Comparison of ENCODE assay signal across 8 cellular contexts in genomic region chr6:14117158-14118090, GRCh38. TPM values are rescaled to one million over a fixed set of nuclear protein-coding genes. Genes with fewer than 3 reads are reported as not detected.
DNase-seq lines count a peak whose midpoint lies in the region; ATAC-seq and FAIRE-seq lines count a peak whose summit lies in the region.

A gene with protein sequence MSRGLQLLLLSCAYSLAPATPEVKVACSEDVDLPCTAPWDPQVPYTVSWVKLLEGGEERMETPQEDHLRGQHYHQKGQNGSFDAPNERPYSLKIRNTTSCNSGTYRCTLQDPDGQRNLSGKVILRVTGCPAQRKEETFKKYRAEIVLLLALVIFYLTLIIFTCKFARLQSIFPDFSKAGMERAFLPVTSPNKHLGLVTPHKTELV (plus strand): TSS chr6:14117772. CDS start chr6:14117812, 40 bp downstream.

- H2BK5ac ChIP-seq in mesenchymal stem cell (ENCODE audit: low read depth, low read length, poor library complexity, severe bottlenecking): no peak within 1 kb of the TSS

- H3K23ac ChIP-seq in mesenchymal stem cell (ENCODE audit: low read length in 2 of 2): peak within 1 kb of the TSS in 1 of 2 experiments; percentile 26

- CTCF ChIA-PET in activated CD4-positive, alpha-beta memory T cell treated with anti-CD3 and anti-CD28 coated beads, Interleukin-2, amount 10 ng/mL, durations not matched to agents 7 days and 5 days (lab: Charles Lee): interaction anchor here (0.6 kb wide), 1 partner anchor 323 kb away, joined by 4 read pairs; no protein-coding TSS in a partner anchor

- H3K4me3 Mint-ChIP-seq in activated CD4-positive, alpha-beta memory T cell treated with anti-CD3 and anti-CD28 coated beads, Interleukin-2, amount 10 ng/mL, durations not matched to agents 7 days and 5 days: peak within 1 kb of the TSS; percentile 89

- peak within 1 kb of the TSS; percentile 45 for H4K91ac ChIP-seq in mesenchymal stem cell (ENCODE audit: low read length)

- H3K9me3 ChIP-seq in mesenchymal stem cell (ENCODE audit: control insufficient read depth, low read length): no peaks in the 10 kb centered on the region

- peak; percentile 62 for ATAC-seq in HG02981 (IDR thresholded peaks at IDR 0.05; ENCODE audit: unreplicated experiment)

- no peaks in the 10 kb centered on the region for H3K9me3 Mint-ChIP-seq in activated CD4-positive, alpha-beta memory T cell treated with anti-CD3 and anti-CD28 coated beads, Interleukin-2, amount 10 ng/mL, durations not matched to agents 7 days and 5 days

- H3K14ac ChIP-seq in mesenchymal stem cell (ENCODE audit: low read length in 2 of 2): peak within 1 kb of the TSS in 1 of 2 experiments; percentile 81

- no peak within 1 kb of the TSS for H2BK120ac ChIP-seq in mesenchymal stem cell (ENCODE audit: low read depth, low read length)

- peaks cover 5% of the 10 kb centered on the region for H3K4me1 ChIP-seq in ACC112 (ENCODE audit: control insufficient read depth, insufficient read depth, low read length, unreplicated experiment)
- H3K4me1 ChIP-seq in mesenchymal stem cell (ENCODE audit: control insufficient read depth, insufficient read depth, low read depth, low read length): peaks cover 7% of the 10 kb centered on the region

- no peaks in the 10 kb centered on the region for H3K36me3 ChIP-seq in ACC112 (ENCODE audit: insufficient read depth, low read length)
- H3K36me3 ChIP-seq in mesenchymal stem cell (ENCODE audit: control insufficient read depth in 1 of 2, insufficient read depth in 2 of 2, low read depth in 1 of 2, low read length in 2 of 2): no peaks in the 10 kb centered on the region

- H3K18ac ChIP-seq in mesenchymal stem cell (ENCODE audit: low read depth in 1 of 2, low read length in 2 of 2): peak within 1 kb of the TSS; percentile 72 to 81

- H3K27me3 ChIP-seq in ACC112 (ENCODE audit: insufficient read depth, low read length) (no peaks in the 10 kb centered on the region), mesenchymal stem cell (ENCODE audit: control insufficient read depth in 1 of 2, insufficient read depth in 1 of 2, low read length in 2 of 2) (no peaks in the 10 kb centered on the region)

- H3K79me1 ChIP-seq in mesenchymal stem cell (replicated peaks; ENCODE audit: low read length, poor library complexity, severe bottlenecking): no peaks in the 10 kb centered on the region

- H4K8ac ChIP-seq in mesenchymal stem cell (ENCODE audit: low read length): peak within 1 kb of the TSS; percentile 77

- peaks cover 27% of the 10 kb centered on the region for H3K27me3 Mint-ChIP-seq in activated CD4-positive, alpha-beta memory T cell treated with anti-CD3 and anti-CD28 coated beads, Interleukin-2, amount 10 ng/mL, durations not matched to agents 7 days and 5 days

- H3K27ac Mint-ChIP-seq in activated CD4-positive, alpha-beta memory T cell treated with anti-CD3 and anti-CD28 coated beads, Interleukin-2, amount 10 ng/mL, durations not matched to agents 7 days and 5 days: peak within 1 kb of the TSS; percentile 72

- H3K4me1 Mint-ChIP-seq in activated CD4-positive, alpha-beta memory T cell treated with anti-CD3 and anti-CD28 coated beads, Interleukin-2, amount 10 ng/mL, durations not matched to agents 7 days and 5 days: peaks cover 34% of the 10 kb centered on the region

- 2% methylated on average over 63 of the region's 106 CpGs for WGBS in mesenchymal stem cell

- no peak within 1 kb of the TSS for H3K27ac ChIP-seq in ACC112 (ENCODE audit: low read depth, low read length)
- no peak within 1 kb of the TSS for H3K27ac ChIP-seq in mesenchymal stem cell (ENCODE audit: low read length, poor library complexity, severe bottlenecking)

- peak within 1 kb of the TSS; percentile 95 for H3K9ac ChIP-seq in mesenchymal stem cell (ENCODE audit: low read length)

- DNase-seq in GM18507 (ENCODE audit: extremely low spot score, insufficient read length, low read depth) (peak; percentile 85), NCI-H526 treated with DMSO at 0.1 percent for 48 hours (lab: John Stamatoyannopoulos, UW) (peak; percentile 43), mesenchymal stem cell (peak; percentile 75)
- peak; percentile 82 for DNase-seq in activated CD4-positive, alpha-beta memory T cell treated with anti-CD3 and anti-CD28 coated beads, Interleukin-2, amount 10 ng/mL, durations not matched to agents 7 days and 5 days
- peak; percentile 80 for DNase-seq in effector CD4-positive, alpha-beta T cell
- DNase-seq in stimulated activated CD8-positive, alpha-beta memory T cell treated with anti-CD3 and anti-CD28 coated beads, Interleukin-15, amount 100 ng/mL, for 1 hour (ENCODE audit: low read depth): peak; percentile 57

- H2AK5ac ChIP-seq in mesenchymal stem cell (ENCODE audit: low read length, severe bottlenecking): no peak within 1 kb of the TSS

- peak within 1 kb of the TSS; percentile 92 for H2AFZ ChIP-seq in ACC112 (ENCODE audit: low read length, unreplicated experiment)
- H2AFZ ChIP-seq in mesenchymal stem cell (ENCODE audit: low read depth, low read length): peak within 1 kb of the TSS; percentile 97

- H3K4me3 ChIP-seq in ACC112 (ENCODE audit: low read depth, low read length) (peak within 1 kb of the TSS; percentile 81), mesenchymal stem cell (ENCODE audit: insufficient read depth in 1 of 2, low read depth in 1 of 2, low read length in 2 of 2) (peak within 1 kb of the TSS; percentile 91 to 92)

- H3K79me2 ChIP-seq in ACC112 (ENCODE audit: control insufficient read depth, insufficient read depth, low read length, unreplicated experiment): no peaks in the 10 kb centered on the region

- H3K36me3 Mint-ChIP-seq in activated CD4-positive, alpha-beta memory T cell treated with anti-CD3 and anti-CD28 coated beads, Interleukin-2, amount 10 ng/mL, durations not matched to agents 7 days and 5 days (ENCODE audit: low read depth): peaks cover 19% of the 10 kb centered on the region

- H2BK12ac ChIP-seq in mesenchymal stem cell (ENCODE audit: low read length in 2 of 2): peak within 1 kb of the TSS in 1 of 2 experiments; percentile 71

- peak within 1 kb of the TSS in 1 of 2 experiments; percentile 11 for H3K4ac ChIP-seq in mesenchymal stem cell (ENCODE audit: low read depth in 1 of 2, low read length in 2 of 2)

- peak within 1 kb of the TSS; percentile 96 for H2BK15ac ChIP-seq in mesenchymal stem cell (ENCODE audit: low read depth, poor library complexity, severe bottlenecking)

- H3K4me2 ChIP-seq in mesenchymal stem cell (ENCODE audit: low read length, poor library complexity, severe bottlenecking): peak within 1 kb of the TSS; percentile 99

- POLR2A ChIA-PET in activated CD4-positive, alpha-beta memory T cell treated with anti-CD3 and anti-CD28 coated beads, Interleukin-2, amount 10 ng/mL, durations not matched to agents 7 days and 5 days (lab: Charles Lee): interaction anchor here (0.7 to 1.3 kb wide), 2 partner anchors 9 to 13 kb away, joined by 3 to 4 read pairs; no protein-coding TSS in a partner anchor

- FAIRE-seq in GM18507 (lab: Jason Lieb, UNC): peak; percentile 56

RNA-seq across cellular contexts. Expression of the gene that starts here (rescaled TPM):
- total RNA-seq in activated CD4-positive, alpha-beta memory T cell treated with anti-CD3 and anti-CD28 coated beads, Interleukin-2, amount 10 ng/mL, durations not matched to agents 7 days and 5 days: 1 to 10 TPM; 5.5 to 6.4 TPM
- polyA plus RNA-seq in mesenchymal stem cell (2013, experiment 1 of 2): 1.4 TPM
- 1.2 TPM for polyA plus RNA-seq in mesenchymal stem cell (2013, experiment 2 of 2)
